Comparison of ENCODE assay signal across 15 cellular contexts in the genomic region with DNA sequence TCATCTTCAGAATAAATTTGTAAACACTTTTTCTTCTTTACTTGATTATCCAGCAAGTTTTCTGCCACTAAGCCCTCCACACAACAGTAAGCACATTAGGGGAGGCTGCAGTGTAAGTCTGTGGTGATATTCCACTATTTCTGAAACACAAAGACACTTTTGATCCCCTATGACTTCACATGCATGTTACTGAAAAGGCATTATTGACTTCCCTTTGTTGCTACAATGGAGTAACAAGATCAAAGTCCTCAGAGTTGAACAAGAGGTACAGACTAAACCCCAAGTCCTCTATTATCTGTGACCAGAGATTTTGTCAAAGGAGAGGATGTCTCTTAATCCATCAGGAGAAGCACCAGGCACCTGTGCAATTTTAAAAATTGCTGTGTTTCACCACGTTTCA.
A peak's percentile ranks its signal among the peaks of the same experiment; 100 is the strongest.
DNase-seq lines count a peak whose midpoint lies in the region; ATAC-seq and TF ChIP-seq lines count a peak whose summit lies in the region.
"Had no signal": no experiment of that assay in that cellular context is flagged by ENCODE, and none has a peak within 500 bp of the region (broad histone marks: within the 10 kb centered on the region; RNA-seq: fewer than 3 reads in every experiment).

No MANE protein-coding gene starts in this region.

- H2BK120ac ChIP-seq in IMR-90 (ENCODE audit: low read depth, low read length) = peak overlapping the region; percentile 51; the same call in 1 of the 2 replicates
- H2BK120ac ChIP-seq in mesenchymal stem cell (ENCODE audit: low read depth, low read length) = no peak overlapping the region

- peak overlapping the region; percentile 11; the same call in 1 of the 2 replicates for H4K91ac ChIP-seq in IMR-90 (ENCODE audit: insufficient read depth, low read depth, low read length)
- H4K91ac ChIP-seq in mesenchymal stem cell (ENCODE audit: low read length) = no peak overlapping the region

- no peak overlapping the region for H3K4me2 ChIP-seq in IMR-90 (ENCODE audit: low read depth, low read length)
- no peak overlapping the region for H3K4me2 ChIP-seq in mesenchymal stem cell (ENCODE audit: low read length, poor library complexity, severe bottlenecking)

- H3K9me3 ChIP-seq in IMR-90 (ENCODE audit: control insufficient read depth, insufficient read depth, low read length) (no peaks in the 10 kb centered on the region), mesenchymal stem cell (ENCODE audit: control insufficient read depth, low read length) (no peaks in the 10 kb centered on the region)
- H3K9me3 ChIP-seq: BE2C had no signal

- H3K23ac ChIP-seq in IMR-90 (ENCODE audit: low read depth, low read length) (no peak overlapping the region), mesenchymal stem cell (ENCODE audit: low read length in 2 of 2) (no peak overlapping the region)

- POLR2A ChIA-PET in IMR-90 (lab: Charles Lee; ENCODE audit: unreplicated experiment) = no interaction called here
- POLR2A ChIA-PET in WTC11 (lab: Charles Lee) = no interaction called here

- peak overlapping the region; percentile 70; the same call in 1 of the 2 replicates for H2BK20ac ChIP-seq in IMR-90 (ENCODE audit: low read depth, low read length)

- H3K27me3 Mint-ChIP-seq in Calu3 (ENCODE audit: unreplicated experiment) = no peaks in the 10 kb centered on the region
- H3K27me3 Mint-ChIP-seq in WTC11 (ENCODE audit: low read depth) = no peaks in the 10 kb centered on the region
- H3K27me3 Mint-ChIP-seq in neural crest cell (ENCODE audit: low read depth) = no peaks in the 10 kb centered on the region
- H3K27me3 Mint-ChIP-seq: CD8-positive, alpha-beta memory T cell had no signal

- H4K20me1 ChIP-seq in IMR-90 (ENCODE audit: insufficient read depth, low read length) = no peaks in the 10 kb centered on the region

- H2AFZ ChIP-seq in IMR-90 (replicated peaks; ENCODE audit: low read length, poor library complexity) = no peak overlapping the region
- H2AFZ ChIP-seq in mesenchymal stem cell (ENCODE audit: low read depth, low read length) = no peak overlapping the region

- H3K9me1 ChIP-seq in IMR-90 (ENCODE audit: insufficient read depth, low read length) = no peaks in the 10 kb centered on the region

- H3K36me3 ChIP-seq in IMR-90 (ENCODE audit: control insufficient read depth, insufficient read depth, low read length) (no peaks in the 10 kb centered on the region), mesenchymal stem cell (ENCODE audit: control insufficient read depth in 1 of 2, insufficient read depth in 2 of 2, low read depth in 1 of 2, low read length in 2 of 2) (no peaks in the 10 kb centered on the region)
- H3K36me3 ChIP-seq: BE2C, HAP-1 had no signal

- no peak overlapping the region for H4K5ac ChIP-seq in IMR-90 (ENCODE audit: low read depth, low read length)

- H2AK9ac ChIP-seq in IMR-90 (replicated peaks; ENCODE audit: low read depth, low read length, poor library complexity) = no peak overlapping the region

- H3K4me3 ChIP-seq in IMR-90 (ENCODE audit: insufficient read depth, low read depth, low read length) (no peak overlapping the region), mesenchymal stem cell (ENCODE audit: insufficient read depth in 1 of 2, low read depth in 1 of 2, low read length in 2 of 2) (no peak overlapping the region)
- H3K4me3 ChIP-seq: HAP-1, K562 had no signal

- no peak overlapping the region for H3K27ac ChIP-seq in IMR-90 (ENCODE audit: insufficient read depth, low read length)
- H3K27ac ChIP-seq in mesenchymal stem cell (ENCODE audit: low read length, poor library complexity, severe bottlenecking) = no peak overlapping the region

- H3K4me1 ChIP-seq in IMR-90 (ENCODE audit: control insufficient read depth, insufficient read depth, low read length) (peaks cover 7% of the 10 kb centered on the region; the same call in 1 of the 2 replicates), mesenchymal stem cell (ENCODE audit: control insufficient read depth, insufficient read depth, low read depth, low read length) (no peaks in the 10 kb centered on the region)
- H3K4me1 ChIP-seq: BE2C, HAP-1 had no signal

- H2BK5ac ChIP-seq in IMR-90 (ENCODE audit: low read depth, low read length, poor library complexity, severe bottlenecking) = no peak overlapping the region
- H2BK5ac ChIP-seq in mesenchymal stem cell (ENCODE audit: low read depth, low read length, poor library complexity, severe bottlenecking) = no peak overlapping the region

- BruUV-seq in Calu3 (replicated peaks; lab: Mats Ljungman, UMichigan) (no TSS peak), IMR-90 (replicated peaks; lab: Mats Ljungman, UMichigan) (no TSS peak)

- WGBS in IMR-90 (ENCODE audit: extremely low coverage in 2 of 2, insufficient read length in 1 of 2), 2 experiments = no CpG with 5 or more reads among the region's 1 CpG
- 100% methylated on average over 1 of the region's 1 CpG for WGBS in mesenchymal stem cell

- ATAC-seq in IMR-90 (ENCODE audit: low read depth) = no peak
- no peak for ATAC-seq in WTC11
- ATAC-seq: K562 had no signal

- H3K4me3 Mint-ChIP-seq in Calu3 (ENCODE audit: low read depth, unreplicated experiment) (no peak overlapping the region), WTC11 (no peak overlapping the region), neural crest cell (peak overlapping the region; percentile 1)
- H3K4me3 Mint-ChIP-seq: CD4-positive, CD25-positive, alpha-beta regulatory T cell; CD8-positive, alpha-beta memory T cell had no signal

- in situ Hi-C loops in IMR-90 (cut with MboI; ENCODE audit: low sequenced_read_pairs) = no loop called here

- no peak overlapping the region for H3K56ac ChIP-seq in IMR-90 (ENCODE audit: extremely low read depth, insufficient read depth, low read length)

- H3K18ac ChIP-seq in IMR-90 (ENCODE audit: low read depth, low read length) = peak overlapping the region; percentile 57
- no peak overlapping the region for H3K18ac ChIP-seq in mesenchymal stem cell (ENCODE audit: low read depth in 1 of 2, low read length in 2 of 2)

- H3K9me3 Mint-ChIP-seq in Calu3 (ENCODE audit: low read depth, unreplicated experiment) (peaks cover 12% of the 10 kb centered on the region), WTC11 (no peaks in the 10 kb centered on the region), neural crest cell (peaks cover 14% of the 10 kb centered on the region)
- H3K9me3 Mint-ChIP-seq: CD4-positive, CD25-positive, alpha-beta regulatory T cell; CD8-positive, alpha-beta memory T cell had no signal

- intact Hi-C loops in Calu3 (cut with micrococcal nuclease; ENCODE audit: unreplicated experiment) = no loop called here
- intact Hi-C loops in IMR-90 (cut with micrococcal nuclease) = loop anchor here (10.0 kb wide), 2 partner anchors 285 to 945 kb away; no protein-coding TSS in a partner anchor

- H2BK15ac ChIP-seq in IMR-90 (ENCODE audit: low read depth, low read length) (peak overlapping the region; percentile 62), mesenchymal stem cell (ENCODE audit: low read depth, poor library complexity, severe bottlenecking) (no peak overlapping the region)

- H3K14ac ChIP-seq in IMR-90 (replicated peaks; ENCODE audit: low read depth, low read length) (0 out of 2 replicates have a peak overlapping the region, but pooled peaks have one; percentile 50), mesenchymal stem cell (ENCODE audit: low read length in 2 of 2) (no peak overlapping the region)

- H2AK5ac ChIP-seq in IMR-90 (ENCODE audit: low read depth, low read length) = no peak overlapping the region
- H2AK5ac ChIP-seq in mesenchymal stem cell (ENCODE audit: low read length, severe bottlenecking) = no peak overlapping the region

- TF ChIP-seq CTCF in Calu3 (IDR thresholded peaks at IDR 0.05; ENCODE audit: unreplicated experiment) (no peak), IMR-90 (conservative IDR thresholded peaks at IDR 0.05; ENCODE audit: low read depth, low read length) (no peak), WTC11 (IDR thresholded peaks at IDR 0.05) (no peak), neural crest cell (conservative IDR thresholded peaks at IDR 0.05) (no peak)

- dilution Hi-C loops in IMR-90 (cut with HindIII; ENCODE audit: low sequenced_read_pairs, unreplicated experiment) = no loop called here

- TF ChIP-seq POLR2A in IMR-90 (IDR thresholded peaks at IDR 0.05; ENCODE audit: low read depth, low read length) = no peak

- H3K9ac ChIP-seq in IMR-90 (ENCODE audit: low read depth, low read length) = no peak overlapping the region
- H3K9ac ChIP-seq in mesenchymal stem cell (ENCODE audit: low read length) = no peak overlapping the region

- H3K79me1 ChIP-seq in IMR-90 (ENCODE audit: low read depth in 1 of 2, low read length in 2 of 2) (no peaks in the 10 kb centered on the region), mesenchymal stem cell (replicated peaks; ENCODE audit: low read length, poor library complexity, severe bottlenecking) (no peaks in the 10 kb centered on the region)

- H3K27me3 ChIP-seq in IMR-90 (ENCODE audit: control insufficient read depth, insufficient read depth, low read length) = no peaks in the 10 kb centered on the region
- no peaks in the 10 kb centered on the region for H3K27me3 ChIP-seq in mesenchymal stem cell (ENCODE audit: control insufficient read depth in 1 of 2, insufficient read depth in 1 of 2, low read length in 2 of 2)
- H3K27me3 ChIP-seq: BE2C had no signal

- CTCF ChIA-PET in Calu3 (lab: Charles Lee) (no interaction called here), IMR-90 (lab: Yijun Ruan, JAX) (no interaction called here), WTC11 (lab: Charles Lee) (no interaction called here)

- peaks cover 5% of the 10 kb centered on the region for H3K36me3 Mint-ChIP-seq in Calu3 (ENCODE audit: insufficient read depth, unreplicated experiment)
- H3K36me3 Mint-ChIP-seq in WTC11 = no peaks in the 10 kb centered on the region
- peaks cover 2% of the 10 kb centered on the region for H3K36me3 Mint-ChIP-seq in neural crest cell (ENCODE audit: low read depth)
- H3K36me3 Mint-ChIP-seq: CD4-positive, CD25-positive, alpha-beta regulatory T cell had no signal

- peaks cover 28% of the 10 kb centered on the region for H3K4me1 Mint-ChIP-seq in Calu3 (ENCODE audit: low read depth, unreplicated experiment)
- peaks cover 3% of the 10 kb centered on the region for H3K4me1 Mint-ChIP-seq in WTC11
- H3K4me1 Mint-ChIP-seq in neural crest cell = peaks cover 22% of the 10 kb centered on the region
- H3K4me1 Mint-ChIP-seq: CD4-positive, CD25-positive, alpha-beta regulatory T cell; CD8-positive, alpha-beta memory T cell had no signal

- DNase-seq in Calu3 = no peak
- no peak for DNase-seq in IMR-90
- DNase-seq in WTC11 (ENCODE audit: low spot score) = no peak
- DNase-seq in neural crest cell (ENCODE audit: low read depth, low spot score) = no peak
- no peak for DNase-seq in mesenchymal stem cell
- DNase-seq in GM19240 (ENCODE audit: insufficient read length, low spot score) = no peak
- DNase-seq in hippocampal formation (lab: John Stamatoyannopoulos, UW) = no peak
- DNase-seq: ACHN; BE2C; C1 segment of cervical spinal cord; CD4-positive, CD25-positive, alpha-beta regulatory T cell; CD8-positive, alpha-beta memory T cell; COR-L47 had no signal

- no peak for TF ChIP-seq RAD21 in IMR-90 (IDR thresholded peaks at IDR 0.05; ENCODE audit: low read length)

- H2BK12ac ChIP-seq in mesenchymal stem cell (ENCODE audit: low read length in 2 of 2) = no peak overlapping the region

- H3K4ac ChIP-seq in IMR-90 (ENCODE audit: low read depth, low read length) = no peak overlapping the region
- H3K4ac ChIP-seq in mesenchymal stem cell (ENCODE audit: low read depth in 1 of 2, low read length in 2 of 2) = no peak overlapping the region

- H4K8ac ChIP-seq in IMR-90 (ENCODE audit: low read depth in 2 of 2, low read length in 2 of 2) = peak overlapping the region in 1 of 2 experiments; percentile 24; a peak in 1 of 4 replicates
- H4K8ac ChIP-seq in mesenchymal stem cell (ENCODE audit: low read length) = no peak overlapping the region

- peak overlapping the region; percentile 27 for H3K27ac Mint-ChIP-seq in Calu3 (ENCODE audit: unreplicated experiment)
- H3K27ac Mint-ChIP-seq in WTC11 = no peak overlapping the region
- H3K27ac Mint-ChIP-seq in neural crest cell (ENCODE audit: unreplicated experiment) = peak overlapping the region; percentile 79
- H3K27ac Mint-ChIP-seq: CD4-positive, CD25-positive, alpha-beta regulatory T cell; CD8-positive, alpha-beta memory T cell had no signal
